In genomic region chr10:15847481-15847880, GRCh38 we compare ENCODE assay signal across 11 cellular contexts.
"Had no signal": no experiment of that assay in that cellular context is flagged by ENCODE, and none has a peak within 500 bp of the region (broad histone marks: within the 10 kb centered on the region; RNA-seq: fewer than 3 reads in every experiment).

No MANE protein-coding gene starts in this region.

- H3K4me2 ChIP-seq: GM23338 had no signal

- H3K9ac ChIP-seq: GM23248 had no signal

- H2AFZ ChIP-seq: GM23248, GM23338 had no signal

- H3K36me3 ChIP-seq: HAP-1 had no signal

- H3K9me3 ChIP-seq: HAP-1 had no signal

- FAIRE-seq: H1, H54 had no signal

- H3K27ac ChIP-seq: GM23248 had no signal

- ATAC-seq: GM23338, HCT116 had no signal

- H3K4me3 ChIP-seq: GM23248, GM23338, HAP-1 had no signal

- DNase-seq: GM23248, GOT3, H7, H9, HCEC 1CT, HFFc6 had no signal
